18 cellular contexts compared by ENCODE assay signal in the genomic region with DNA sequence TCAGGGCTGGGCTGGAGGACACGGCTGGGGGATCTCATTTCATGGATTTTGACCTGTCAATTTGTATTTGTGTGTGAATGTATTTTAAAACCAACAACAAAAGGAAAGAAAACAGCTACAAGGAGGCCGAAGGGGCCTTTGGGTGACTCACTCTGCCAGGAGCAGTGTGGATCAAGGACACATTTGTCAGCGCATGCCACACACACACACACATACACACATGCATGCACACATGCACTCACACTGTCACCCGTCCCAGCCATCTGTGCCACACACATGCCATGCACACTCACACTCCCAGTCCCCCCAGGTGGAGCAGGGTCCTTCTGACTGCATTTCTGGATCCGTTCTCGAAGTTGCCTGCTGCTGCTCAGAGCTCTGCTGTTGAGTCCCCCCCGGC. TPM values are rescaled to one million over a fixed set of nuclear protein-coding genes. Genes with fewer than 3 reads are reported as not detected.
DNase-seq lines count a peak whose midpoint lies in the region; ATAC-seq, FAIRE-seq and TF ChIP-seq lines count a peak whose summit lies in the region.
"Had no signal": no experiment of that assay in that cellular context is flagged by ENCODE, and none has a peak within 500 bp of the region (broad histone marks: within the 10 kb centered on the region; RNA-seq: fewer than 3 reads in every experiment).

No MANE protein-coding gene starts in this region.

- H3K4me3 ChIP-seq in CD8-positive, alpha-beta memory T cell (ENCODE audit: low read length) = no peak overlapping the region
- H3K4me3 ChIP-seq in HFF-Myc (replicated peaks; ENCODE audit: low read depth, low read length) (no peak overlapping the region), astrocyte (ENCODE audit: insufficient read depth, low read depth, low read length) (no peak overlapping the region), SK-N-SH (ENCODE audit: low read depth in 2 of 2, low read length in 1 of 2) (no peak overlapping the region)
- H3K4me3 ChIP-seq: colonic mucosa, lower lobe of right lung, stomach, upper lobe of right lung had no signal

- peaks cover 21 to 53% (median 21%) of the 10 kb centered on the region in 3 donors for H3K4me1 Mint-ChIP-seq in CD8-positive, alpha-beta memory T cell
- H3K4me1 Mint-ChIP-seq in astrocyte (ENCODE audit: low read depth, unreplicated experiment) = peaks cover 3% of the 10 kb centered on the region
- H3K4me1 Mint-ChIP-seq in naive thymus-derived CD8-positive, alpha-beta T cell = peaks cover 32 to 70% (median 41%) of the 10 kb centered on the region in 4 donors

- no peak for TF ChIP-seq CTCF in HFF-Myc (IDR thresholded peaks at IDR 0.05; ENCODE audit: low read depth, low read length, missing control alignments)
- TF ChIP-seq CTCF in astrocyte (IDR thresholded peaks at IDR 0.05; ENCODE audit: insufficient read depth, low read depth, low read length) = no peak
- TF ChIP-seq CTCF in omental fat pad (IDR thresholded peaks at IDR 0.05) = no peak
- no peak for TF ChIP-seq CTCF in SK-N-SH (IDR thresholded peaks at IDR 0.05)

- no peaks in the 10 kb centered on the region for H3K9me3 ChIP-seq in CD8-positive, alpha-beta memory T cell (ENCODE audit: low read length)
- no peaks in the 10 kb centered on the region for H3K9me3 ChIP-seq in astrocyte (ENCODE audit: insufficient read depth, low read depth, low read length)
- H3K9me3 ChIP-seq in SK-N-SH = no peaks in the 10 kb centered on the region
- H3K9me3 ChIP-seq: colonic mucosa, lower lobe of right lung, stomach, upper lobe of right lung had no signal

- POLR2A ChIA-PET in CD8-positive, alpha-beta memory T cell (lab: Charles Lee) = interaction anchor here (0.8 to 2.0 kb wide), 2 partner anchors 17 to 26 kb away, joined by 6 to 7 read pairs; no protein-coding TSS in a partner anchor
- POLR2A ChIA-PET in naive thymus-derived CD8-positive, alpha-beta T cell (lab: Charles Lee) = interaction anchor here (0.6 to 7.7 kb wide), 9 partner anchors 10 to 275 kb away, joined by 3 to 64 read pairs (median 5); a partner anchor contains a TSS
- POLR2A ChIA-PET in SK-N-SH (lab: Yijun Ruan, JAX) = no interaction called here

- peak overlapping the region in 2 of 7 donors; percentile 20 to 52 for H3K4me3 Mint-ChIP-seq in CD8-positive, alpha-beta memory T cell
- H3K4me3 Mint-ChIP-seq in astrocyte (ENCODE audit: unreplicated experiment) = no peak overlapping the region
- peak overlapping the region in 3 of 10 donors; percentile 14 to 69 (median 33) for H3K4me3 Mint-ChIP-seq in naive thymus-derived CD8-positive, alpha-beta T cell

- no peak overlapping the region for H3K27ac ChIP-seq in CD8-positive, alpha-beta memory T cell (ENCODE audit: low read depth, low read length)
- H3K27ac ChIP-seq in astrocyte (ENCODE audit: low read depth, low read length) (no peak overlapping the region), SK-N-SH (ENCODE audit: low read depth in 2 of 2, low read length in 1 of 2) (no peak overlapping the region)
- H3K27ac ChIP-seq: colonic mucosa, lower lobe of right lung, stomach, upper lobe of right lung had no signal

- peaks cover 0 to 63% (median 8%) of the 10 kb centered on the region in 3 donors for H3K36me3 Mint-ChIP-seq in CD8-positive, alpha-beta memory T cell
- H3K36me3 Mint-ChIP-seq in astrocyte (ENCODE audit: low read depth, unreplicated experiment) = peaks cover 4% of the 10 kb centered on the region
- peaks cover 0 to 71% (median 8%) of the 10 kb centered on the region in 3 donors for H3K36me3 Mint-ChIP-seq in naive thymus-derived CD8-positive, alpha-beta T cell

- H3K36me3 ChIP-seq in CD8-positive, alpha-beta memory T cell (ENCODE audit: insufficient read depth, low read length) = peaks cover 44% of the 10 kb centered on the region
- H3K36me3 ChIP-seq in astrocyte (ENCODE audit: insufficient read depth, low read length) = no peaks in the 10 kb centered on the region
- H3K36me3 ChIP-seq in SK-N-SH (replicated peaks in 1 of 2; ENCODE audit: control insufficient read depth in 1 of 2, insufficient read depth in 2 of 2, low read length in 1 of 2) = no peaks in the 10 kb centered on the region
- H3K36me3 ChIP-seq: colonic mucosa, upper lobe of right lung had no signal

- no peaks in the 10 kb centered on the region for H3K9me2 ChIP-seq in SK-N-SH

- no peaks in the 10 kb centered on the region for H4K20me1 ChIP-seq in astrocyte (ENCODE audit: insufficient read depth, low read length)
- no peaks in the 10 kb centered on the region for H4K20me1 ChIP-seq in SK-N-SH (ENCODE audit: insufficient read depth)

- H2AFZ ChIP-seq in astrocyte (ENCODE audit: low read depth, low read length) = no peak overlapping the region
- H2AFZ ChIP-seq in SK-N-SH (ENCODE audit: low read depth) = no peak overlapping the region

- no peaks in the 10 kb centered on the region for H3F3A ChIP-seq in SK-N-SH (replicated peaks; ENCODE audit: insufficient read depth)

- no peak overlapping the region for H3K4me2 ChIP-seq in astrocyte (ENCODE audit: low read length)
- no peak overlapping the region for H3K4me2 ChIP-seq in SK-N-SH

- no peaks in the 10 kb centered on the region for H3K4me1 ChIP-seq in CD8-positive, alpha-beta memory T cell (ENCODE audit: insufficient read depth, low read length)
- H3K4me1 ChIP-seq in astrocyte (ENCODE audit: insufficient read depth, low read length) (peaks cover 6% of the 10 kb centered on the region), SK-N-SH (ENCODE audit: control insufficient read depth in 1 of 2, insufficient read depth in 2 of 2, low read depth in 1 of 2, low read length in 1 of 2) (peaks cover 0 to 11% of the 10 kb centered on the region in 2 experiments; a peak in 1 of 4 replicates)
- H3K4me1 ChIP-seq: lower lobe of right lung, upper lobe of right lung had no signal

- no peak for TF ChIP-seq EP300 in SK-N-SH (IDR thresholded peaks at IDR 0.05; ENCODE audit: borderline replicate concordance in 1 of 2, low read depth in 1 of 2, low read length in 1 of 2)

- CTCF ChIA-PET in CD8-positive, alpha-beta memory T cell (lab: Charles Lee) = interaction anchor here (0.9 to 4.2 kb wide), 4 partner anchors 13 to 160 kb away, joined by 3 to 24 read pairs (median 3); no protein-coding TSS in a partner anchor
- CTCF ChIA-PET in SK-N-SH (lab: Yijun Ruan, JAX) = interaction anchor here (0.7 to 4.5 kb wide), 7 partner anchors 10 to 275 kb away, joined by 3 to 35 read pairs (median 3); no protein-coding TSS in a partner anchor

- no peaks in the 10 kb centered on the region for H3K27me3 ChIP-seq in CD8-positive, alpha-beta memory T cell (ENCODE audit: insufficient read depth, low read length, poor library complexity, severe bottlenecking)
- H3K27me3 ChIP-seq in astrocyte (ENCODE audit: insufficient read depth, low read length) (peaks cover 17% of the 10 kb centered on the region), SK-N-SH (ENCODE audit: insufficient read depth) (no peaks in the 10 kb centered on the region)
- H3K27me3 ChIP-seq: colonic mucosa, stomach, upper lobe of right lung had no signal

- no peak for FAIRE-seq in astrocyte (lab: Jason Lieb, UNC)

- H3K27ac Mint-ChIP-seq in CD8-positive, alpha-beta memory T cell = peak overlapping the region in 6 of 8 donors; percentile 55 to 89 (median 66)
- H3K27ac Mint-ChIP-seq in astrocyte (ENCODE audit: unreplicated experiment) = peak overlapping the region; percentile 2
- H3K27ac Mint-ChIP-seq in naive thymus-derived CD8-positive, alpha-beta T cell = peak overlapping the region; percentile 17 to 98 (median 77)
- H3K27ac Mint-ChIP-seq: activated T-helper 2 cell treated with anti-CD3 and anti-CD28 coated beads, Interferon-gamma antibody, Interleukin-2, Interleukin-4, amounts not matched to agents 10 μg/mL and 5 μg/mL and 100 μg/mL, durations not matched to agents 14 hours and 24 hours and 36 hours had no signal

- DNase-seq in CD8-positive, alpha-beta memory T cell = no peak
- DNase-seq in HFF-Myc (ENCODE audit: extremely low read depth, low read depth) = peak; percentile 16
- no peak for DNase-seq in astrocyte (ENCODE audit: low read depth)
- peak in 1 of 10 donors; percentile 9 for DNase-seq in naive thymus-derived CD8-positive, alpha-beta T cell
- DNase-seq in omental fat pad (ENCODE audit: low spot score) = no peak
- no peak for DNase-seq in SK-N-SH
- DNase-seq in pons (ENCODE audit: low spot score) = no peak
- no peak for DNase-seq in amniotic stem cell (lab: John Stamatoyannopoulos, UW)
- DNase-seq: colonic mucosa; GDM1; lower lobe of right lung; NCI-H446; stimulated activated CD4-positive, alpha-beta T cell treated with anti-CD3 and anti-CD28 coated beads, Interleukin-2, amount 100 ng/mL, for 48 hours; stomach; upper lobe of right lung had no signal

- H3K27me3 Mint-ChIP-seq in CD8-positive, alpha-beta memory T cell = peaks cover 0 to 6% of the 10 kb centered on the region in 2 donors
- H3K27me3 Mint-ChIP-seq in astrocyte (ENCODE audit: low read depth, unreplicated experiment) = peaks cover 37% of the 10 kb centered on the region
- H3K27me3 Mint-ChIP-seq in naive thymus-derived CD8-positive, alpha-beta T cell = no peaks in the 10 kb centered on the region
- H3K27me3 Mint-ChIP-seq: progenitor cell of endocrine pancreas had no signal

- no peak overlapping the region for H3K9ac ChIP-seq in astrocyte (ENCODE audit: low read length)
- no peak overlapping the region for H3K9ac ChIP-seq in SK-N-SH

- WGBS in SK-N-SH (ENCODE audit: low lambda C conversion rate) = 80% methylated on average over 7 of the region's 7 CpGs

- ATAC-seq in naive thymus-derived CD8-positive, alpha-beta T cell = no peak
- no peak for ATAC-seq in omental fat pad (ENCODE audit: low FRiP score)
- ATAC-seq: activated CD4-positive, CD25-positive, alpha-beta regulatory T cell treated with anti-CD3 and anti-CD28 coated beads, Interleukin-2, amount 50 U/mL, for 24 hours; lower lobe of right lung had no signal

- H3K79me2 ChIP-seq in astrocyte (ENCODE audit: insufficient read depth, low read length) (no peaks in the 10 kb centered on the region), SK-N-SH (ENCODE audit: insufficient read depth) (no peaks in the 10 kb centered on the region)

- peaks cover 0 to 5% (median 0%) of the 10 kb centered on the region in 5 donors for H3K9me3 Mint-ChIP-seq in CD8-positive, alpha-beta memory T cell
- H3K9me3 Mint-ChIP-seq in astrocyte (ENCODE audit: unreplicated experiment) = no peaks in the 10 kb centered on the region
- no peaks in the 10 kb centered on the region for H3K9me3 Mint-ChIP-seq in naive thymus-derived CD8-positive, alpha-beta T cell
- H3K9me3 Mint-ChIP-seq: activated T-helper 2 cell treated with anti-CD3 and anti-CD28 coated beads, Interferon-gamma antibody, Interleukin-2, Interleukin-4, amounts not matched to agents 10 μg/mL and 5 μg/mL and 100 μg/mL, durations not matched to agents 14 hours and 24 hours and 36 hours had no signal

- TF ChIP-seq RAD21 in SK-N-SH (IDR thresholded peaks at IDR 0.05; ENCODE audit: low read length) = no peak

RNA-seq across cellular contexts. Expression of a gene that starts 26.0 kb away (rescaled TPM):
- 10 to 100 TPM; 63.0 to 69.2 TPM for total RNA-seq in CD8-positive, alpha-beta memory T cell
- polyA plus RNA-seq in CD8-positive, alpha-beta memory T cell = 202 TPM
- total RNA-seq in astrocyte (0.89 and 1.4 TPM in 2 replicates), omental fat pad (10 to 100 TPM in 2 of 4 donors, 1 to 10 TPM in 2; 8.3 to 24.6 (median 16.2) TPM)
- total RNA-seq in naive thymus-derived CD8-positive, alpha-beta T cell = 100 to 1,000 TPM; 566 to 578 TPM
- polyA plus RNA-seq in naive thymus-derived CD8-positive, alpha-beta T cell = 100 to 1,000 TPM; 177 to 292 (median 235) TPM
- polyA plus RNA-seq in SK-N-SH (2012; rRNA removed) = 0.18 and 0.63 TPM in 2 replicates
- polyA plus RNA-seq in SK-N-SH (2012; cell fraction: cytosol; rRNA removed) = 0.14 and 0.46 TPM in 2 replicates
- polyA plus RNA-seq in SK-N-SH (2012; cell fraction: nucleus; rRNA removed) = 1.2 and 1.4 TPM in 2 replicates

Comparison
In these comparisons a context has a peak if more than half of its experiments do, and no peak if none do; other contexts are left out.
1. H3K27ac Mint-ChIP-seq: peak in every context shown above with its lines; median percentile 77 in naive thymus-derived CD8-positive, alpha-beta T cell; 66 in CD8-positive, alpha-beta memory T cell; 2 in astrocyte.
2. RNA of a gene that starts 26.0 kb away (total RNA-seq): 566 to 578 TPM in naive thymus-derived CD8-positive, alpha-beta T cell; 63.0 to 69.2 TPM in CD8-positive, alpha-beta memory T cell, 8.3 to 24.6 TPM in omental fat pad and 0.89 to 1.4 TPM in astrocyte; every median in the first group is over 4 times any median in the second.